In the genomic region with DNA sequence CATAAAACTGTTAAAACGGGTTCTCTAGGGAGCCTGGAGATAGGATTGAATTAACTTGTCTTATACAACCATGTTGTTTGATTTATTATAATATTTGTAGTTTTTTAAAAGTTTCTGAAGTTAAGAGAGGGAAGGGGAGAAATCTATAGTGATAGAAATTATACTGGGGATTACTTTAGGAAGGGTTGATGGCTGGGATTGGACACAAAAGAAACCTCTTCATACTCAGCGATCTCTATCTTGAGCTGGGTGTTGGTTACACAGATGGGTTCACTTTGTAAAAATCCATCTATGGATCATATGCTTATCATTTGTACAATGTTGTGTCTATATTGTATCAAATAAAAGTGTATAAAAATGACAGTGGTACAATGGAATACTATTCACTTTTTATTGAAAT, we compare ENCODE assay signal across 17 cellular contexts. TPM values are rescaled to one million over a fixed set of nuclear protein-coding genes. Genes with fewer than 3 reads are reported as not detected.
A peak's percentile ranks its signal among the peaks of the same experiment; 100 is the strongest.
DNase-seq lines count a peak whose midpoint lies in the region; ATAC-seq and TF ChIP-seq lines count a peak whose summit lies in the region.
"Had no signal": no experiment of that assay in that cellular context is flagged by ENCODE, and none has a peak within 500 bp of the region (broad histone marks: within the 10 kb centered on the region; RNA-seq: fewer than 3 reads in every experiment).

No MANE protein-coding gene starts in this region.

- peaks cover 32% of the 10 kb centered on the region for H3K36me3 Mint-ChIP-seq in Calu3 (ENCODE audit: insufficient read depth, unreplicated experiment)
- no peaks in the 10 kb centered on the region for H3K36me3 Mint-ChIP-seq in glutamatergic neuron (ENCODE audit: unreplicated experiment)

- H3K14ac ChIP-seq in mesenchymal stem cell (ENCODE audit: low read length in 2 of 2), result no peak overlapping the region

- H2BK5ac ChIP-seq in mesenchymal stem cell (ENCODE audit: low read depth, low read length, poor library complexity, severe bottlenecking), result no peak overlapping the region

- H4K20me1 ChIP-seq in smooth muscle cell (ENCODE audit: low read depth), result peaks cover 83% of the 10 kb centered on the region

- peak overlapping the region; percentile 86 for H3K4me2 ChIP-seq in smooth muscle cell
- H3K4me2 ChIP-seq in mesenchymal stem cell (ENCODE audit: low read length, poor library complexity, severe bottlenecking), result no peak overlapping the region

- H3K4me1 Mint-ChIP-seq in Calu3 (ENCODE audit: low read depth, unreplicated experiment) (peaks cover 50% of the 10 kb centered on the region), glutamatergic neuron (ENCODE audit: low read depth, unreplicated experiment) (peaks cover 42% of the 10 kb centered on the region)

- WGBS in smooth muscle cell (ENCODE audit: low lambda C conversion rate), result 83% methylated on average over 2 of the region's 2 CpGs
- 100% methylated on average over 1 of the region's 2 CpGs for WGBS in mesenchymal stem cell

- no peak overlapping the region for H2BK12ac ChIP-seq in mesenchymal stem cell (ENCODE audit: low read length in 2 of 2)

- peaks cover 7% of the 10 kb centered on the region for H3F3A ChIP-seq in smooth muscle cell (ENCODE audit: low read depth)

- H3K9ac ChIP-seq in SK-N-MC (ENCODE audit: insufficient read length) (no peak overlapping the region), smooth muscle cell (ENCODE audit: low read depth) (no peak overlapping the region), mesenchymal stem cell (ENCODE audit: low read length) (no peak overlapping the region)

- no peak overlapping the region for H3K18ac ChIP-seq in mesenchymal stem cell (ENCODE audit: low read depth in 1 of 2, low read length in 2 of 2)

- H3K4me3 Mint-ChIP-seq in Calu3 (ENCODE audit: low read depth, unreplicated experiment), result no peak overlapping the region
- peak overlapping the region; percentile 81 for H3K4me3 Mint-ChIP-seq in glutamatergic neuron (ENCODE audit: unreplicated experiment)

- H3K4me3 ChIP-seq in SK-N-MC, result no peak overlapping the region
- no peak overlapping the region for H3K4me3 ChIP-seq in smooth muscle cell
- H3K4me3 ChIP-seq in mesenchymal stem cell (ENCODE audit: insufficient read depth in 1 of 2, low read depth in 1 of 2, low read length in 2 of 2), result no peak overlapping the region

- H3K9me3 Mint-ChIP-seq in Calu3 (ENCODE audit: low read depth, unreplicated experiment), result no peaks in the 10 kb centered on the region
- H3K9me3 Mint-ChIP-seq in glutamatergic neuron (ENCODE audit: unreplicated experiment), result peaks cover 15% of the 10 kb centered on the region
- H3K9me3 Mint-ChIP-seq: HFFc6 had no signal

- H2AFZ ChIP-seq in smooth muscle cell (ENCODE audit: low read depth) (no peak overlapping the region), mesenchymal stem cell (ENCODE audit: low read depth, low read length) (no peak overlapping the region)

- BruUV-seq in Calu3 (replicated peaks; lab: Mats Ljungman, UMichigan), result no TSS peak

- H3K4me1 ChIP-seq in smooth muscle cell (ENCODE audit: low read depth) (peaks cover 37% of the 10 kb centered on the region), mesenchymal stem cell (ENCODE audit: control insufficient read depth, insufficient read depth, low read depth, low read length) (peaks cover 3% of the 10 kb centered on the region)

- intact Hi-C loops in Calu3 (cut with micrococcal nuclease; ENCODE audit: unreplicated experiment), result loop anchor here (10.0 kb wide), 2 partner anchors 232 to 482 kb away; no protein-coding TSS in a partner anchor

- H3K23ac ChIP-seq in mesenchymal stem cell (ENCODE audit: low read length in 2 of 2), result no peak overlapping the region

- H3K36me3 ChIP-seq in SK-N-MC (ENCODE audit: insufficient read depth, low read length) (peaks cover 22% of the 10 kb centered on the region), smooth muscle cell (ENCODE audit: low read depth) (no peaks in the 10 kb centered on the region), mesenchymal stem cell (ENCODE audit: control insufficient read depth in 1 of 2, insufficient read depth in 2 of 2, low read depth in 1 of 2, low read length in 2 of 2) (peaks cover 0 to 4% of the 10 kb centered on the region in 2 experiments)

- peak overlapping the region; percentile 22; the same call in 1 of the 2 replicates for H3K27ac ChIP-seq in SK-N-MC
- peak overlapping the region; percentile 92 for H3K27ac ChIP-seq in smooth muscle cell (ENCODE audit: low read depth)
- no peak overlapping the region for H3K27ac ChIP-seq in mesenchymal stem cell (ENCODE audit: low read length, poor library complexity, severe bottlenecking)

- H3K9me3 ChIP-seq in SK-N-MC (ENCODE audit: low read depth, low read length) (no peaks in the 10 kb centered on the region), smooth muscle cell (replicated peaks; ENCODE audit: low read depth) (no peaks in the 10 kb centered on the region), mesenchymal stem cell (ENCODE audit: control insufficient read depth, low read length) (no peaks in the 10 kb centered on the region)

- H4K8ac ChIP-seq in mesenchymal stem cell (ENCODE audit: low read length), result no peak overlapping the region

- CTCF ChIA-PET in Calu3 (lab: Charles Lee), result no interaction called here

- DNase-seq in Calu3, result no peak
- DNase-seq in SK-N-MC (ENCODE audit: low read depth, low spot score), result no peak
- no peak for DNase-seq in glutamatergic neuron
- DNase-seq in smooth muscle cell (lab: John Stamatoyannopoulos, UW; ENCODE audit: unreplicated experiment), result no peak
- no peak for DNase-seq in mesenchymal stem cell
- no peak for DNase-seq in GM19240 (ENCODE audit: insufficient read length, low spot score)
- DNase-seq: COR-L47, DMS53, H7, HFFc6, NCI-H1417 treated with DMSO at 0.1 percent for 48 hours, NCI-H1930, NCI-H2171, NCI-H526 treated with DMSO at 0.1 percent for 48 hours had no signal

- H4K91ac ChIP-seq in mesenchymal stem cell (ENCODE audit: low read length), result no peak overlapping the region

- no peak overlapping the region for H2BK15ac ChIP-seq in mesenchymal stem cell (ENCODE audit: low read depth, poor library complexity, severe bottlenecking)

- H2AK5ac ChIP-seq in mesenchymal stem cell (ENCODE audit: low read length, severe bottlenecking), result no peak overlapping the region

- H3K4ac ChIP-seq in mesenchymal stem cell (ENCODE audit: low read depth in 1 of 2, low read length in 2 of 2), result no peak overlapping the region

- no peak for TF ChIP-seq CTCF in Calu3 (IDR thresholded peaks at IDR 0.05; ENCODE audit: unreplicated experiment)
- TF ChIP-seq CTCF in glutamatergic neuron (IDR thresholded peaks at IDR 0.05; ENCODE audit: partially characterized antibody, unreplicated experiment), result no peak
- no peak for TF ChIP-seq CTCF in smooth muscle cell (IDR thresholded peaks at IDR 0.05; ENCODE audit: borderline replicate concordance, insufficient read depth, poor library complexity, severe bottlenecking)

- H3K79me2 ChIP-seq in smooth muscle cell (ENCODE audit: low read depth), result peaks cover 90% of the 10 kb centered on the region

- H3K27ac Mint-ChIP-seq in Calu3 (ENCODE audit: unreplicated experiment) (peak overlapping the region; percentile 10), glutamatergic neuron (ENCODE audit: unreplicated experiment) (no peak overlapping the region)

- H3K27me3 ChIP-seq in smooth muscle cell (ENCODE audit: low read depth), result no peaks in the 10 kb centered on the region
- H3K27me3 ChIP-seq in mesenchymal stem cell (ENCODE audit: control insufficient read depth in 1 of 2, insufficient read depth in 1 of 2, low read length in 2 of 2), result no peaks in the 10 kb centered on the region

- no peak for ATAC-seq in GM21360 (IDR thresholded peaks at IDR 0.05; ENCODE audit: unreplicated experiment)
- ATAC-seq: Right ventricle myocardium inferior had no signal

- no peak overlapping the region for H2BK120ac ChIP-seq in mesenchymal stem cell (ENCODE audit: low read depth, low read length)

- peaks cover 2% of the 10 kb centered on the region for H3K79me1 ChIP-seq in mesenchymal stem cell (replicated peaks; ENCODE audit: low read length, poor library complexity, severe bottlenecking)

- no peaks in the 10 kb centered on the region for H3K27me3 Mint-ChIP-seq in Calu3 (ENCODE audit: unreplicated experiment)
- peaks cover 9% of the 10 kb centered on the region for H3K27me3 Mint-ChIP-seq in glutamatergic neuron (ENCODE audit: unreplicated experiment)
- H3K27me3 Mint-ChIP-seq: B cell had no signal

RNA-seq across cellular contexts. Expression of a gene that starts 30.0 kb away (rescaled TPM):
- 138 TPM in 2 replicates for total RNA-seq in Calu3 (2022)
- total RNA-seq in glutamatergic neuron (ENCODE audit: unreplicated experiment), result 289 TPM
- 167 and 182 TPM in 2 replicates for total RNA-seq in smooth muscle cell
- polyA plus RNA-seq in smooth muscle cell, result 62.7 and 67.1 TPM in 2 replicates
- 88.3 TPM for polyA plus RNA-seq in mesenchymal stem cell (2013, experiment 1 of 2)
- polyA plus RNA-seq in mesenchymal stem cell (2013, experiment 2 of 2), result 88.8 TPM
